9 cellular contexts compared by ENCODE assay signal in the genomic region with DNA sequence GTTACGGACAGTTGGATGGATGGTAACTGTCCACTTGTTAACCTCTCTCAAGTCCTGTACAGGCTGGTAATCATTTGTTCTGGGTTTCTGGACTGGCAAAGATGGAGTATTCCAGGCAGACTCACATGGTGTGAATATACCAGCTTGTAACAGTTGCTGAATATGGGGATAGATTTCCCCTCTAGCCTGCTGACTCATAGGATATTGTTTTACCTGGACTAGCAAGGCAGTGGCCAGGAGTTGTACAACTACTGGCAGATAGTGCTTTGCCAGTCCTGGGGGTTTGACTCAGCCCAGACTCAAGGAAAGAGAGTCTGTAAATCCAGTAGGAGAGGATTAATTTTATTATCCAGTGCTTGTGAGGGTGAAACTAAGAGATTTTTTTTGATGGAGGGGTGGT.
"Had no signal": no experiment of that assay in that cellular context is flagged by ENCODE, and none has a peak within 500 bp of the region (broad histone marks: within the 10 kb centered on the region; RNA-seq: fewer than 3 reads in every experiment).

No MANE protein-coding gene starts in this region.

- FAIRE-seq: H1, H54, HTR-8/SVneo, K562 had no signal

- DNase-seq: H9, HCEC 1CT, IMR-90, KG1 had no signal

- ATAC-seq: GM23338, K562 had no signal

- H3K4me3 ChIP-seq: GM23338, K562 had no signal
